ENCODE assay signal across 23 cellular contexts in genomic region chr10:130456616-130457015, GRCh38.
"Had no signal": no experiment of that assay in that cellular context is flagged by ENCODE, and none has a peak within 500 bp of the region (broad histone marks: within the 10 kb centered on the region; RNA-seq: fewer than 3 reads in every experiment).

No MANE protein-coding gene starts in this region.

- H3K27ac ChIP-seq: KMS-11, SK-N-MC had no signal

- H3K4me3 ChIP-seq: SK-N-MC had no signal

- H3K4me1 Mint-ChIP-seq: activated B cell treated with CpG ODN at 0.5 μM for 24 hours; activated CD4-positive, alpha-beta T cell treated with anti-CD3 and anti-CD28 coated beads, Interleukin-2, amount 10 ng/mL, durations not matched to agents 24 days and 14 days; activated naive CD4-positive, alpha-beta T cell treated with anti-CD3 and anti-CD28 coated beads, Interleukin-2, amount 50 U/mL, for 24 hours; brain; T-cell had no signal

- H3K36me3 Mint-ChIP-seq: activated naive CD4-positive, alpha-beta T cell treated with anti-CD3 and anti-CD28 coated beads, Interleukin-2, amount 50 U/mL, for 24 hours; brain; T-cell had no signal

- H3K4me2 ChIP-seq: KMS-11 had no signal

- H3K9me3 Mint-ChIP-seq: activated B cell treated with CpG ODN at 0.5 μM for 24 hours; activated CD4-positive, alpha-beta T cell treated with anti-CD3 and anti-CD28 coated beads, Interleukin-2, amount 10 ng/mL, durations not matched to agents 24 days and 14 days; activated naive CD4-positive, alpha-beta T cell treated with anti-CD3 and anti-CD28 coated beads, Interleukin-2, amount 50 U/mL, for 24 hours; T-cell had no signal

- DNase-seq: activated B cell treated with CpG ODN at 0.5 μM for 24 hours; activated CD4-positive, alpha-beta T cell treated with anti-CD3 and anti-CD28 coated beads for 1 hour; activated CD4-positive, alpha-beta T cell treated with anti-CD3 and anti-CD28 coated beads, Interleukin-2, amount 10 ng/mL, durations not matched to agents 24 days and 14 days; activated CD4-positive, alpha-beta T cell treated with anti-CD3 and anti-CD28 coated beads, Interleukin-2, amount 50 U/mL, for 48 hours; activated CD8-positive, alpha-beta memory T cell treated with anti-CD3 and anti-CD28 coated beads, Interleukin-2, amount 50 U/mL, for 4 hours; activated naive CD4-positive, alpha-beta T cell; activated T-cell treated with anti-CD3 and anti-CD28 coated beads, Interleukin-2, amount 50 U/mL, for 1 hour; NCI-H1092; NCI-H1417; NCI-H1930; NCI-H2171; NCI-H2227 treated with DMSO at 0.1 percent for 48 hours; NCI-H446 treated with DMSO at 0.1 percent for 48 hours; NCI-H524 treated with DMSO at 0.1 percent for 48 hours; NCI-H774; RPMI8226; T-cell; T-helper 2 cell; T1000 had no signal

- H3K4me3 Mint-ChIP-seq: activated B cell treated with CpG ODN at 0.5 μM for 24 hours; activated CD4-positive, alpha-beta T cell treated with anti-CD3 and anti-CD28 coated beads, Interleukin-2, amount 10 ng/mL, durations not matched to agents 24 days and 14 days; activated naive CD4-positive, alpha-beta T cell treated with anti-CD3 and anti-CD28 coated beads, Interleukin-2, amount 50 U/mL, for 24 hours; brain; T-cell had no signal

- H3K27me3 Mint-ChIP-seq: activated B cell treated with CpG ODN at 0.5 μM for 24 hours; activated CD4-positive, alpha-beta T cell treated with anti-CD3 and anti-CD28 coated beads, Interleukin-2, amount 10 ng/mL, durations not matched to agents 24 days and 14 days had no signal

- H3K27ac Mint-ChIP-seq: activated B cell treated with CpG ODN at 0.5 μM for 24 hours; activated CD4-positive, alpha-beta T cell treated with anti-CD3 and anti-CD28 coated beads, Interleukin-2, amount 10 ng/mL, durations not matched to agents 24 days and 14 days; activated naive CD4-positive, alpha-beta T cell treated with anti-CD3 and anti-CD28 coated beads, Interleukin-2, amount 50 U/mL, for 24 hours; brain; T-cell had no signal

- H3K9ac ChIP-seq: KMS-11 had no signal
